ENCODE assay signal across 1 cellular context in the genomic region with DNA sequence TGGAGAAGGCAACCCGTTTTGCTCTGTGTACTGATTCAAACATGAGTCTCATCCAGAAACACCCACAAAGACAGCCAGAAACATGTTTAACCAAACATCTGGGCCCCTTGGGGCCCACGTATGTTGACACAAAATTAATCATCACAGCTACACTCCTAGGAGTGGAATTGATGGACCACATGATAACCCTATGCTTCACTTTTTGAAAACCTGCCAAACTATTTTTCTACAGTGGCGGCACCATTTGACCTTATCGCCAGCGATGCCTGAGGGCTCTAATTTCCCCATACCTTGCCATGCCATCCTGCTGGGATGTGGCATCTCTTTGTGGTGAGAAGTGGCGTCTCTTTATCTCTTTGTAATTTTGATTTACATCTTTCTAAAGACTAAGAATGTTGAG.
A peak's percentile ranks its signal among the peaks of the same experiment; 100 is the strongest.
TF ChIP-seq lines count a peak whose summit lies in the region.

No MANE protein-coding gene starts in this region.

TF ChIP-seq in HepG2, 621 proteins besides CTCF, POLR2A, EP300 and RAD21 (continued from another document and continues in another):
- TF ChIP-seq ARID3A (IDR thresholded peaks at IDR 0.05; ENCODE audit: low read depth, low read length) = peak; percentile 85
- no peak for TF ChIP-seq TCF7L2 (IDR thresholded peaks at IDR 0.05; ENCODE audit: low read depth, low read length)
- no peak for TF ChIP-seq YEATS4 (CRISPR knock-in tag; IDR thresholded peaks at IDR 0.05; ENCODE audit: borderline replicate concordance)
- no peak for TF ChIP-seq SIN3B (IDR thresholded peaks at IDR 0.05; ENCODE audit: low read length)
- TF ChIP-seq ZNF639 (CRISPR knock-in tag; conservative IDR thresholded peaks at IDR 0.05) = no peak
- TF ChIP-seq NCOA1 (CRISPR knock-in tag; IDR thresholded peaks at IDR 0.05) = no peak
- no peak for TF ChIP-seq ZBTB33 (CRISPR knock-in tag; IDR thresholded peaks at IDR 0.05)
- no peak for TF ChIP-seq PPARG (CRISPR knock-in tag; conservative IDR thresholded peaks at IDR 0.05)
- TF ChIP-seq HOXA7 (CRISPR knock-in tag; IDR thresholded peaks at IDR 0.05) = no peak
- TF ChIP-seq ZNF597 (CRISPR knock-in tag; IDR thresholded peaks at IDR 0.05) = no peak
- TF ChIP-seq RXRA (CRISPR knock-in tag; IDR thresholded peaks at IDR 0.05) = peak; percentile 32; the same call in 1 of the 2 replicates
- TF ChIP-seq SMC3 (IDR thresholded peaks at IDR 0.05; ENCODE audit: low read length) = no peak
- no peak for TF ChIP-seq ZNF430 (CRISPR knock-in tag; IDR thresholded peaks at IDR 0.05)
- TF ChIP-seq SIX4 (CRISPR knock-in tag; IDR thresholded peaks at IDR 0.05) = no peak
- TF ChIP-seq, protein P1, sequence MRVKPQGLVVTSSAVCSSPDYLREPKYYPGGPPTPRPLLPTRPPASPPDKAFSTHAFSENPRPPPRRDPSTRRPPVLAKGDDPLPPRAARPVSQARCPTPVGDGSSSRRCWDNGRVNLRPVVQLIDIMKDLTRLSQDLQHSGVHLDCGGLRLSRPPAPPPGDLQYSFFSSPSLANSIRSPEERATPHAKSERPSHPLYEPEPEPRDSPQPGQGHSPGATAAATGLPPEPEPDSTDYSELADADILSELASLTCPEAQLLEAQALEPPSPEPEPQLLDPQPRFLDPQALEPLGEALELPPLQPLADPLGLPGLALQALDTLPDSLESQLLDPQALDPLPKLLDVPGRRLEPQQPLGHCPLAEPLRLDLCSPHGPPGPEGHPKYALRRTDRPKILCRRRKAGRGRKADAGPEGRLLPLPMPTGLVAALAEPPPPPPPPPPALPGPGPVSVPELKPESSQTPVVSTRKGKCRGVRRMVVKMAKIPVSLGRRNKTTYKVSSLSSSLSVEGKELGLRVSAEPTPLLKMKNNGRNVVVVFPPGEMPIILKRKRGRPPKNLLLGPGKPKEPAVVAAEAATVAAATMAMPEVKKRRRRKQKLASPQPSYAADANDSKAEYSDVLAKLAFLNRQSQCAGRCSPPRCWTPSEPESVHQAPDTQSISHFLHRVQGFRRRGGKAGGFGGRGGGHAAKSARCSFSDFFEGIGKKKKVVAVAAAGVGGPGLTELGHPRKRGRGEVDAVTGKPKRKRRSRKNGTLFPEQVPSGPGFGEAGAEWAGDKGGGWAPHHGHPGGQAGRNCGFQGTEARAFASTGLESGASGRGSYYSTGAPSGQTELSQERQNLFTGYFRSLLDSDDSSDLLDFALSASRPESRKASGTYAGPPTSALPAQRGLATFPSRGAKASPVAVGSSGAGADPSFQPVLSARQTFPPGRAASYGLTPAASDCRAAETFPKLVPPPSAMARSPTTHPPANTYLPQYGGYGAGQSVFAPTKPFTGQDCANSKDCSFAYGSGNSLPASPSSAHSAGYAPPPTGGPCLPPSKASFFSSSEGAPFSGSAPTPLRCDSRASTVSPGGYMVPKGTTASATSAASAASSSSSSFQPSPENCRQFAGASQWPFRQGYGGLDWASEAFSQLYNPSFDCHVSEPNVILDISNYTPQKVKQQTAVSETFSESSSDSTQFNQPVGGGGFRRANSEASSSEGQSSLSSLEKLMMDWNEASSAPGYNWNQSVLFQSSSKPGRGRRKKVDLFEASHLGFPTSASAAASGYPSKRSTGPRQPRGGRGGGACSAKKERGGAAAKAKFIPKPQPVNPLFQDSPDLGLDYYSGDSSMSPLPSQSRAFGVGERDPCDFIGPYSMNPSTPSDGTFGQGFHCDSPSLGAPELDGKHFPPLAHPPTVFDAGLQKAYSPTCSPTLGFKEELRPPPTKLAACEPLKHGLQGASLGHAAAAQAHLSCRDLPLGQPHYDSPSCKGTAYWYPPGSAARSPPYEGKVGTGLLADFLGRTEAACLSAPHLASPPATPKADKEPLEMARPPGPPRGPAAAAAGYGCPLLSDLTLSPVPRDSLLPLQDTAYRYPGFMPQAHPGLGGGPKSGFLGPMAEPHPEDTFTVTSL (CRISPR knock-in tag; IDR thresholded peaks at IDR 0.05; ENCODE audit: borderline replicate concordance) = no peak; the same call in 1 of the 2 replicates
- no peak for TF ChIP-seq ZNF740 (CRISPR knock-in tag; IDR thresholded peaks at IDR 0.05)
- no peak for TF ChIP-seq KAT2B (IDR thresholded peaks at IDR 0.05; ENCODE audit: borderline replicate concordance, low read depth, low read length)
- TF ChIP-seq POLR2AphosphoS5 (IDR thresholded peaks at IDR 0.05; ENCODE audit: low read depth, low read length) = no peak
- peak; percentile 53; the same call in 1 of the 2 replicates for TF ChIP-seq RXRB (CRISPR knock-in tag; IDR thresholded peaks at IDR 0.05; ENCODE audit: borderline replicate concordance)
- no peak for TF ChIP-seq MAFF (IDR thresholded peaks at IDR 0.05; ENCODE audit: low read depth, low read length)
- TF ChIP-seq, protein P2, sequence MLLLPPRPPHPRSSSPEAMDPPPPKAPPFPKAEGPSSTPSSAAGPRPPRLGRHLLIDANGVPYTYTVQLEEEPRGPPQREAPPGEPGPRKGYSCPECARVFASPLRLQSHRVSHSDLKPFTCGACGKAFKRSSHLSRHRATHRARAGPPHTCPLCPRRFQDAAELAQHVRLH (CRISPR knock-in tag; IDR thresholded peaks at IDR 0.05; ENCODE audit: borderline replicate concordance, low read depth) = no peak
- TF ChIP-seq ZNF687 (CRISPR knock-in tag; IDR thresholded peaks at IDR 0.05) = 0 out of 2 replicates have a peak, but pooled peaks have one; percentile 3
- TF ChIP-seq DNMT1 (CRISPR knock-in tag; IDR thresholded peaks at IDR 0.05) = no peak
- TF ChIP-seq NRL (CRISPR knock-in tag; IDR thresholded peaks at IDR 0.05; ENCODE audit: borderline replicate concordance) = no peak
- TF ChIP-seq, protein P3, sequence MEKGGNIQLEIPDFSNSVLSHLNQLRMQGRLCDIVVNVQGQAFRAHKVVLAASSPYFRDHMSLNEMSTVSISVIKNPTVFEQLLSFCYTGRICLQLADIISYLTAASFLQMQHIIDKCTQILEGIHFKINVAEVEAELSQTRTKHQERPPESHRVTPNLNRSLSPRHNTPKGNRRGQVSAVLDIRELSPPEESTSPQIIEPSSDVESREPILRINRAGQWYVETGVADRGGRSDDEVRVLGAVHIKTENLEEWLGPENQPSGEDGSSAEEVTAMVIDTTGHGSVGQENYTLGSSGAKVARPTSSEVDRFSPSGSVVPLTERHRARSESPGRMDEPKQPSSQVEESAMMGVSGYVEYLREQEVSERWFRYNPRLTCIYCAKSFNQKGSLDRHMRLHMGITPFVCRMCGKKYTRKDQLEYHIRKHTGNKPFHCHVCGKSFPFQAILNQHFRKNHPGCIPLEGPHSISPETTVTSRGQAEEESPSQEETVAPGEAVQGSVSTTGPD (CRISPR knock-in tag; IDR thresholded peaks at IDR 0.05) = peak; percentile 67; the same call in 1 of the 2 replicates
- TF ChIP-seq HBP1 (CRISPR knock-in tag; IDR thresholded peaks at IDR 0.05; ENCODE audit: low read depth) = no peak
- TF ChIP-seq ZBTB20 (CRISPR knock-in tag; IDR thresholded peaks at IDR 0.05; ENCODE audit: borderline replicate concordance, low read depth) = no peak
- TF ChIP-seq ZBTB39 (CRISPR knock-in tag; IDR thresholded peaks at IDR 0.05) = no peak
- peak; percentile 39; the same call in 1 of the 2 replicates for TF ChIP-seq FOSL1 (CRISPR knock-in tag; IDR thresholded peaks at IDR 0.05; ENCODE audit: borderline replicate concordance)
- TF ChIP-seq HOXA5 (CRISPR knock-in tag; IDR thresholded peaks at IDR 0.05) = peak; percentile 81; the same call in 1 of the 2 replicates
- TF ChIP-seq ZNF644 (CRISPR knock-in tag; IDR thresholded peaks at IDR 0.05; ENCODE audit: low read depth) = 0 out of 2 replicates have a peak, but pooled peaks have one; percentile 33
